1 cellular context compared by ENCODE assay signal in genomic region chr18:37179384-37179783, GRCh38.
TF ChIP-seq lines count a peak whose summit lies in the region.

No MANE protein-coding gene starts in this region.

TF ChIP-seq in HepG2, 621 proteins besides CTCF, POLR2A, EP300 and RAD21 (continued from another document):
- no peak for TF ChIP-seq ZNF460 (CRISPR knock-in tag; IDR thresholded peaks at IDR 0.05; ENCODE audit: borderline replicate concordance)
